Comparison of ENCODE assay signal across 2 cellular contexts in the genomic region with DNA sequence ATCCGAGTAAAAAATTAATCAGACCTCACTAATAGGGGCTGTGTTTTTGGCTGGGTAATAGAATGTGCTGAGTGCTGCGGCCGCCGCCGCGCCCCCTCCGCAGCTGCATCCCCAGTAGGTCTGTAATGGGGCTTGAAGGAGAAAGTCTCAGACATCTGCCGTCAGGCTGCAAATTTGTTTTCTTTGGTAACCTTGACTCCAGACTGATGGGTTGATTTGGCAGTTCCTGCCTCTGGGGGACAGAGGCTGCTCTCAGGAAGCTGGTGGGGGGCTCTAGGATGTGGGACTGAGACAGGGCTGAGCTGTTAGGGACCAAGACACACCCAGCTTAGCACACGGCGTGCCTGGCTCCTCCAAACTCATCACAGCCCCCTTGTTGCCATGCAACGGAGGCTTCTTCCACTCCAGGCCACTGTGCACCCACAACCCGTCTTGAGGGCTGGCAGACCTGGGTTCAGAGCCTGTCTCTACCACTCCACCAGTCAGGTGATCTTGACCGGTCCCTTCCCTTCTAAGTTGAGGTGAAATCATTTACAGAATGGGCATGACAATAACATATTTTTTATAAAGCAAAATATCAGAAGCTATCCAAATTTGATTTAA.
TF ChIP-seq lines count a peak whose summit lies in the region.

No MANE protein-coding gene starts in this region.

TF ChIP-seq in GM23338, 12 proteins besides CTCF, POLR2A, EP300 and RAD21:
- TF ChIP-seq STAT1 (IDR thresholded peaks at IDR 0.05; ENCODE audit: unreplicated experiment) = no peak
- no peak for TF ChIP-seq NANOG (IDR thresholded peaks at IDR 0.05; ENCODE audit: borderline replicate concordance)
TF ChIP-seq in GM23338: peak in this region for 0.

TF ChIP-seq in SK-N-SH, 30 proteins besides CTCF, POLR2A, EP300 and RAD21:
- no peak for TF ChIP-seq FOXJ3 (CRISPR knock-in tag; IDR thresholded peaks at IDR 0.05)
- no peak for TF ChIP-seq NRF1 (IDR thresholded peaks at IDR 0.05; ENCODE audit: low read depth, low read length)
- TF ChIP-seq CHD2 (IDR thresholded peaks at IDR 0.05; ENCODE audit: low read length, partially characterized antibody) = no peak
- no peak for TF ChIP-seq POLR2AphosphoS5 (IDR thresholded peaks at IDR 0.05; ENCODE audit: low read depth, low read length)
- 0 out of 2 replicates have a peak, but pooled peaks have one; percentile 26 for TF ChIP-seq MXI1 (IDR thresholded peaks at IDR 0.05; ENCODE audit: low read depth, low read length)
- no peak for TF ChIP-seq TAF1 (IDR thresholded peaks at IDR 0.05; ENCODE audit: borderline replicate concordance, low read depth, low read length)
TF ChIP-seq in SK-N-SH: peak in this region for 1.
